In genomic region chr9:68974431-68974830, GRCh38 we compare ENCODE assay signal across 9 cellular contexts. TPM values are rescaled to one million over a fixed set of nuclear protein-coding genes. Genes with fewer than 3 reads are reported as not detected.
DNase-seq lines count a peak whose midpoint lies in the region; ATAC-seq and TF ChIP-seq lines count a peak whose summit lies in the region.
"Had no signal": no experiment of that assay in that cellular context is flagged by ENCODE, and none has a peak within 500 bp of the region (broad histone marks: within the 10 kb centered on the region; RNA-seq: fewer than 3 reads in every experiment).

No MANE protein-coding gene starts in this region.

- intact Hi-C loops in left colon (cut with DNase I, micrococcal nuclease): no loop called here
- intact Hi-C loops in spleen (cut with DNase I; ENCODE audit: low total_unique reads): no loop called here

- DNase-seq in NCI-H2107 treated with DMSO at 0.1 percent for 48 hours (lab: John Stamatoyannopoulos, UW; ENCODE audit: unreplicated experiment): no peak
- DNase-seq in SHP77 treated with DMSO at 0.1 percent for 48 hours (lab: John Stamatoyannopoulos, UW): no peak
- no peak for DNase-seq in left colon
- DNase-seq in spleen: no peak

- 56 to 73% (median 63%) methylated on average over 5 of the region's 5 CpGs for whole genome bisulfite sequencing in spleen, 5 donors

- peaks cover 0 to 37% (median under 1%) of the 10 kb centered on the region in 6 donors for H3K4me1 ChIP-seq in spleen

- H3K27ac ChIP-seq in spleen: peak overlapping the region in 3 of 8 donors; percentile 54 to 75 (median 61)

- TF ChIP-seq POLR2A in spleen (IDR thresholded peaks at IDR 0.05): no peak

- no peaks in the 10 kb centered on the region for H3K36me3 ChIP-seq in spleen

- no peak overlapping the region for H3K4me3 ChIP-seq in spleen

- ATAC-seq in GM18498 (IDR thresholded peaks at IDR 0.05; ENCODE audit: unreplicated experiment) (peak; percentile 86), GM19438 (IDR thresholded peaks at IDR 0.05; ENCODE audit: low read depth, unreplicated experiment) (peak; percentile 81), HG03097 (IDR thresholded peaks at IDR 0.05; ENCODE audit: low FRiP score, unreplicated experiment) (peak; percentile 64), esophagus mucosa (peak; percentile 82), left colon (no peak)
- ATAC-seq: left lobe of liver had no signal

- no peaks in the 10 kb centered on the region for H3K27me3 ChIP-seq in spleen (replicated peaks in 1 of 7)

- H3K9me3 ChIP-seq in spleen: no peaks in the 10 kb centered on the region

- TF ChIP-seq CTCF in spleen (IDR thresholded peaks at IDR 0.05 in 8 of 11, conservative IDR thresholded peaks at IDR 0.05 in 3 of 11): no peak

RNA-seq across cellular contexts. Expression of gene PRKACG, which starts 39.5 kb away (rescaled TPM):
- total RNA-seq in esophagus mucosa (not detected), left colon (not detected), spleen (not detected)
- not detected for polyA plus RNA-seq in spleen
- total RNA-seq: left lobe of liver had no signal
